11 cellular contexts compared by ENCODE assay signal in the genomic region with DNA sequence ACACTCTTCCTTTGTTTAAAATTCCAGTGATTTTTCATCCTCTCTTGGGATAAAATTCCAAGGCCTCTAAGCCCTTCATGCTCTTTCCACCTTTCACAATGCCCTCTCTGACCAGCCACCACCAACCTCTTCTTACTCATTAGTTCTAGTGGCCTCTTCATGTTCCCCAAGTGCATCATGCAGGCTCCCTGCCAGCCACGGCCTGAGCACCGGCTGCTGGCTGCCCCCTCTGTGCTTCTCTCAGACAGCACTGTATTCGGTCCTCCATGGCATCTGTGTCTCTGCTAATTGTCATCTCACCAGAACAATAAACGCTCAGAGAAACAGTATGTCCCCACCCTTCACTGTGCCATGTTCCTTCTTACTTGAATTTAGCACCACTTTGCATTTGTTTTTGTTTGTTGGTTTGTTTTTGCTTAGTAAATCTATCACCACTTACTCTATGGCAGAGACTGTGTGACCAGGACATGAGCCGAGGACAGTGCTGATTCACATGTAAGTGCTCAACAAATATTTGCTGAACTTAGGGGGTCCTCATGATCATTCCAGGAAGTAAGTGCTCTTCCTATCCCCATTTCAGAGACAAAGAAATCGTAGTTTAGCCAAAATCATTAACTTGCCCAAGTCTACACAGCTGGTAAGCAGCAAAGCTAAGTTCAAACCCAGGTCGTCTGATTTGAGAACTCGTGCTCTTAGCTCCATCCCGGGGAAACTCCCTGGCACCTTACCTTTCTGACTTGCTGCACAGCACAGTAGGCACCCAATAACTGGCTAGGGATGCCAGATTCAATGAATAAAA.
DNase-seq lines count a peak whose midpoint lies in the region; ATAC-seq and TF ChIP-seq lines count a peak whose summit lies in the region.
"Had no signal": no experiment of that assay in that cellular context is flagged by ENCODE, and none has a peak within 500 bp of the region (broad histone marks: within the 10 kb centered on the region; RNA-seq: fewer than 3 reads in every experiment).

No MANE protein-coding gene starts in this region.

- TF ChIP-seq POLR2A in GM18505 (IDR thresholded peaks at IDR 0.05; ENCODE audit: borderline replicate concordance, extremely low read depth, insufficient read depth, insufficient read length) = no peak

- DNase-seq in COLO829 (ENCODE audit: low spot score) = peak; percentile 85
- peak; percentile 60 for DNase-seq in NCI-H345 (lab: John Stamatoyannopoulos, UW)
- DNase-seq in globus pallidus (ENCODE audit: low spot score) = peak; percentile 46
- peak; percentile 12 for DNase-seq in midbrain (lab: John Stamatoyannopoulos, UW)
- DNase-seq in NCI-H2196 (lab: John Stamatoyannopoulos, UW; ENCODE audit: unreplicated experiment) = no peak
- DNase-seq in NCI-H1930 (lab: John Stamatoyannopoulos, UW) = no peak
- DNase-seq: activated CD4-positive, CD25-positive, alpha-beta regulatory T cell treated with anti-CD3 and anti-CD28 coated beads, Interleukin-2, amount 50 U/mL, for 72 hours; Peyer's patch; SW 1271 had no signal

- ATAC-seq in GM18505 (IDR thresholded peaks at IDR 0.05; ENCODE audit: unreplicated experiment) (no peak), HG02759 (IDR thresholded peaks at IDR 0.05; ENCODE audit: unreplicated experiment) (no peak)

Comparison
In these comparisons a context has a peak if more than half of its experiments do, and no peak if none do; other contexts are left out.
1. DNase-seq: peak in COLO829 (single experiment), NCI-H345 (single experiment), globus pallidus (single experiment) and midbrain (single experiment); none in NCI-H2196 (single experiment) and NCI-H1930 (0 of 2).